Comparison of ENCODE assay signal across 18 cellular contexts in genomic region chr21:42340651-42341050, GRCh38. TPM values are rescaled to one million over a fixed set of nuclear protein-coding genes. Genes with fewer than 3 reads are reported as not detected.
"Had no signal": no experiment of that assay in that cellular context is flagged by ENCODE, and none has a peak within 500 bp of the region (broad histone marks: within the 10 kb centered on the region; RNA-seq: fewer than 3 reads in every experiment).

No MANE protein-coding gene starts in this region.

RNA-seq across cellular contexts. Expression of gene TFF2, which starts 10.1 kb away (rescaled TPM):
- total RNA-seq: heart right ventricle; kidney epithelial cell; left ventricle myocardium inferior; lower leg skin; lung; mesenteric fat pad; myocyte; naive thymus-derived CD4-positive, alpha-beta T cell; natural killer cell treated with Interleukin-12 subunit alpha and Interleukin-12 subunit beta and Interleukin-15 and Interleukin-18, amount 100 ng/mL, for 72 hours; occipital lobe; prostate gland; right cardiac atrium; sciatic nerve; upper lobe of right lung; uterus had no signal
- polyA plus RNA-seq: heart right ventricle; lung; naive thymus-derived CD4-positive, alpha-beta T cell; neural cell; ovary; right cardiac atrium had no signal

RNA-seq across cellular contexts. Expression of gene TFF3, which starts 25.4 kb away (rescaled TPM):
- total RNA-seq: naive thymus-derived CD4-positive, alpha-beta T cell; natural killer cell treated with Interleukin-12 subunit alpha and Interleukin-12 subunit beta and Interleukin-15 and Interleukin-18, amount 100 ng/mL, for 72 hours; occipital lobe had no signal
- polyA plus RNA-seq: naive thymus-derived CD4-positive, alpha-beta T cell; neural cell had no signal

RNA-seq across cellular contexts. Expression of gene TFF1, which starts 25.7 kb away (rescaled TPM):
- total RNA-seq: heart right ventricle; kidney epithelial cell; left ventricle myocardium inferior; lower leg skin; mesenteric fat pad; myocyte; naive thymus-derived CD4-positive, alpha-beta T cell; natural killer cell treated with Interleukin-12 subunit alpha and Interleukin-12 subunit beta and Interleukin-15 and Interleukin-18, amount 100 ng/mL, for 72 hours; occipital lobe; right cardiac atrium; sciatic nerve; upper lobe of right lung; uterus had no signal
- polyA plus RNA-seq: heart right ventricle; naive thymus-derived CD4-positive, alpha-beta T cell; neural cell; ovary; right cardiac atrium had no signal

RNA-seq across cellular contexts. Expression of gene TMPRSS3, which starts 55.2 kb away (rescaled TPM):
- total RNA-seq: left ventricle myocardium inferior, mesenteric fat pad, myocyte, occipital lobe, right cardiac atrium, sciatic nerve, thoracic aorta had no signal
- polyA plus RNA-seq: right cardiac atrium had no signal
